Comparison of ENCODE assay signal across 12 cellular contexts in the genomic region with DNA sequence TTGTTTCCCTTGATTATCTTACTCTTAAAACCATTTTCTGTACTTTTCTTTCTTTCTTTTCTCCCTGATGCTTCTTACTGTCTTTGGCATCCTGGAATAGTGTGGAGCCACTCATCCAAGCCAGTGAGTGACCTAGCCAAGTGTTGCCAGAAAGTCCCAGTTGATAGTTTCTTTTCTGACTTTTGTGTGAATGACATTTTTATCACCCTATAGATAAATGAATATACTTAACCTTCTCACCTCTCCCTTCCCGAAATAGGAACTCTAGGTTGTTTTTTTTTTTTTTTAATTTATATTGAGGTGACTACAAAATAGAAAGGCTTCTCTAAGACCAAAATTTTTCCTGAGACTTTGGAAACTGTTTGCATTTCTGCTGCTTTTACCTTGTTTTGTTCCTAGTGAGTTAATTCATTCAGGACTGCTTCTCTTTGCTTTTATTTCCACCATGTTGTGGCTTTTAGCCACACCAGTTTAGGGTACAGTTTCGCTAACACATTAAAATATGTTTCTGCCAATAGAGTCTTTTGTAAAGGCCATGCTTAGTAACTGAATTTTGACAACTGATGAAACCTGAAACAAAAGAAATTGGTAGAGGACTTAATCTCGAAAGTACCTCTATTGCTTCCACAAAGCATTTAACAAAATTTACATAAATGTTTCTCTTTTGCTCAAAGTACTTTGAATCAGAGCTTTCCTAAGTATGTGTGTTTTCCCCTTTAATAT.
DNase-seq lines count a peak whose midpoint lies in the region; ATAC-seq and TF ChIP-seq lines count a peak whose summit lies in the region.
"Had no signal": no experiment of that assay in that cellular context is flagged by ENCODE, and none has a peak within 500 bp of the region (broad histone marks: within the 10 kb centered on the region; RNA-seq: fewer than 3 reads in every experiment).

No MANE protein-coding gene starts in this region.

- in situ Hi-C loops in GM13977 (cut with MboI; ENCODE audit: low pct_unique_long_range_greater_than_20kb, low sequenced_read_pairs, unreplicated experiment) = no loop called here

- H3K36me3 Mint-ChIP-seq in chondrocyte (ENCODE audit: low read depth) (peaks cover 13% of the 10 kb centered on the region), T-cell (peaks cover 38% of the 10 kb centered on the region)

- ATAC-seq in GM19395 (IDR thresholded peaks at IDR 0.05; ENCODE audit: unreplicated experiment) (peak; percentile 74), HG03280 (IDR thresholded peaks at IDR 0.05; ENCODE audit: unreplicated experiment) (peak; percentile 64), T-cell (replicated peaks in 1 of 4) (no peak), GM18868 (IDR thresholded peaks at IDR 0.05; ENCODE audit: unreplicated experiment) (no peak)
- ATAC-seq: T-helper 17 cell had no signal

- peak; percentile 64 for DNase-seq in GM13977 (ENCODE audit: low spot score)
- DNase-seq in chondrocyte (ENCODE audit: low spot score) = no peak
- DNase-seq in SKM-1 (lab: John Stamatoyannopoulos, UW; ENCODE audit: unreplicated experiment) = no peak
- DNase-seq in T-cell = no peak
- DNase-seq: activated CD4-positive, alpha-beta T cell treated with anti-CD3 and anti-CD28 coated beads for 48 hours; C1 segment of cervical spinal cord; NCI-H1105; NCI-H446 treated with DMSO at 0.1 percent for 48 hours; T-helper 17 cell had no signal

- H3K27me3 Mint-ChIP-seq in chondrocyte (ENCODE audit: low read depth) (no peaks in the 10 kb centered on the region), T-cell (no peaks in the 10 kb centered on the region)
- H3K27me3 Mint-ChIP-seq: T-helper 17 cell had no signal

- peak overlapping the region; percentile 62 for H3K27ac Mint-ChIP-seq in chondrocyte (ENCODE audit: unreplicated experiment)
- no peak overlapping the region for H3K27ac Mint-ChIP-seq in T-cell
- H3K27ac Mint-ChIP-seq: T-helper 17 cell had no signal

- no peak overlapping the region for H3K4me3 Mint-ChIP-seq in chondrocyte (ENCODE audit: unreplicated experiment)
- no peak overlapping the region for H3K4me3 Mint-ChIP-seq in T-cell
- H3K4me3 Mint-ChIP-seq: T-helper 17 cell had no signal

- H3K4me1 Mint-ChIP-seq in chondrocyte (ENCODE audit: low read depth) = peaks cover 28% of the 10 kb centered on the region
- H3K4me1 Mint-ChIP-seq in T-cell = no peaks in the 10 kb centered on the region

- TF ChIP-seq CTCF in GM13977 (IDR thresholded peaks at IDR 0.05; ENCODE audit: extremely low read depth, insufficient read depth, missing control alignments) = no peak
- no peak for TF ChIP-seq CTCF in chondrocyte (IDR thresholded peaks at IDR 0.05)

- H3K9me3 Mint-ChIP-seq in chondrocyte (ENCODE audit: low read depth) (no peaks in the 10 kb centered on the region), T-cell (no peaks in the 10 kb centered on the region)

- CTCF ChIA-PET in T-cell (lab: Charles Lee) = no interaction called here

- POLR2A ChIA-PET in T-cell (lab: Charles Lee) = no interaction called here

Comparison
In these comparisons a context has a peak if more than half of its experiments do, and no peak if none do; other contexts are left out.
1. ATAC-seq: peak in GM19395 (single experiment) and HG03280 (single experiment); none in T-cell (0 of 4) and GM18868 (single experiment).